ENCODE assay signal across 23 cellular contexts in genomic region chr7:139743267-139743966, GRCh38. TPM values are rescaled to one million over a fixed set of nuclear protein-coding genes. Genes with fewer than 3 reads are reported as not detected.
A peak's percentile ranks its signal among the peaks of the same experiment; 100 is the strongest.
DNase-seq lines count a peak whose midpoint lies in the region; ATAC-seq and TF ChIP-seq lines count a peak whose summit lies in the region.
"Had no signal": no experiment of that assay in that cellular context is flagged by ENCODE, and none has a peak within 500 bp of the region (broad histone marks: within the 10 kb centered on the region; RNA-seq: fewer than 3 reads in every experiment).

No MANE protein-coding gene starts in this region.

- no peak overlapping the region for H4K91ac ChIP-seq in mesenchymal stem cell (ENCODE audit: low read length)

- no peak overlapping the region for H3K4me2 ChIP-seq in mesenchymal stem cell (ENCODE audit: low read length, poor library complexity, severe bottlenecking)
- H3K4me2 ChIP-seq: BLaER1 had no signal

- H2BK5ac ChIP-seq in mesenchymal stem cell (ENCODE audit: low read depth, low read length, poor library complexity, severe bottlenecking) = no peak overlapping the region

- H3K36me3 ChIP-seq in left ventricle myocardium inferior = no peaks in the 10 kb centered on the region
- H3K36me3 ChIP-seq in mesenchymal stem cell (ENCODE audit: control insufficient read depth in 1 of 2, insufficient read depth in 2 of 2, low read depth in 1 of 2, low read length in 2 of 2) = peaks cover 0 to 13% of the 10 kb centered on the region in 2 experiments
- H3K36me3 ChIP-seq: HAP-1, MG63, SJCRH30 had no signal

- no peaks in the 10 kb centered on the region for H3K9me3 Mint-ChIP-seq in chondrocyte (ENCODE audit: low read depth)

- H3K36me3 Mint-ChIP-seq in chondrocyte (ENCODE audit: low read depth) = peaks cover 3% of the 10 kb centered on the region
- H3K36me3 Mint-ChIP-seq: activated naive CD8-positive, alpha-beta T cell had no signal

- no peak overlapping the region for H3K14ac ChIP-seq in mesenchymal stem cell (ENCODE audit: low read length in 2 of 2)

- no peak for TF ChIP-seq CTCF in left ventricle myocardium inferior (IDR thresholded peaks at IDR 0.05; ENCODE audit: borderline replicate concordance)
- no peak for TF ChIP-seq CTCF in chondrocyte (IDR thresholded peaks at IDR 0.05)

- peak overlapping the region; percentile 25 for H3K27ac Mint-ChIP-seq in chondrocyte (ENCODE audit: unreplicated experiment)

- peak overlapping the region in 1 of 2 experiments; percentile 11 for H3K4ac ChIP-seq in mesenchymal stem cell (ENCODE audit: low read depth in 1 of 2, low read length in 2 of 2)

- H3K27me3 Mint-ChIP-seq in chondrocyte (ENCODE audit: low read depth) = no peaks in the 10 kb centered on the region
- H3K27me3 Mint-ChIP-seq: activated naive CD8-positive, alpha-beta T cell had no signal

- H3K27ac ChIP-seq in left ventricle myocardium inferior (replicated peaks) = peak overlapping the region; percentile 91
- H3K27ac ChIP-seq in mesenchymal stem cell (ENCODE audit: low read length, poor library complexity, severe bottlenecking) = no peak overlapping the region
- H3K27ac ChIP-seq in substantia nigra (ENCODE audit: low read depth, low read length, poor library complexity, severe bottlenecking) = peak overlapping the region; percentile 87
- H3K27ac ChIP-seq: BLaER1, cardiac muscle cell, SJCRH30 had no signal

- ATAC-seq in left cardiac atrium (no peak), GM18907 (IDR thresholded peaks at IDR 0.05; ENCODE audit: unreplicated experiment) (no peak)
- ATAC-seq: K562 had no signal

- no peak overlapping the region for H4K8ac ChIP-seq in mesenchymal stem cell (ENCODE audit: low read length)

- no peaks in the 10 kb centered on the region for H3K27me3 ChIP-seq in left ventricle myocardium inferior (ENCODE audit: low read depth)
- H3K27me3 ChIP-seq in mesenchymal stem cell (ENCODE audit: control insufficient read depth in 1 of 2, insufficient read depth in 1 of 2, low read length in 2 of 2) = no peaks in the 10 kb centered on the region
- H3K27me3 ChIP-seq: BLaER1, cardiac muscle cell, MG63, SJCRH30, upper lobe of left lung had no signal

- DNase-seq in left ventricle myocardium inferior = no peak
- DNase-seq in left cardiac atrium = no peak
- no peak for DNase-seq in chondrocyte (ENCODE audit: low spot score)
- no peak for DNase-seq in mesenchymal stem cell
- DNase-seq in substantia nigra (lab: John Stamatoyannopoulos, UW) = no peak
- DNase-seq in NOMO-1 treated with dmso at 0.1 percent for 144 hours (lab: John Stamatoyannopoulos, UW; ENCODE audit: unreplicated experiment) = no peak
- DNase-seq: activated CD4-positive, CD25-positive, alpha-beta regulatory T cell; aorta; COR-L47; DMS53; MG63; NCI-H1105 treated with DMSO at 0.1 percent for 48 hours; NCI-H1930; NCI-H526; SJCRH30; stimulated activated CD4-positive, alpha-beta T cell treated with anti-CD3 and anti-CD28 coated beads, Interleukin-2, amount 100 ng/mL, for 48 hours; upper lobe of left lung had no signal

- no peaks in the 10 kb centered on the region for H3K9me3 ChIP-seq in left ventricle myocardium inferior (replicated peaks)
- no peaks in the 10 kb centered on the region for H3K9me3 ChIP-seq in mesenchymal stem cell (ENCODE audit: control insufficient read depth, low read length)
- H3K9me3 ChIP-seq: BLaER1, HAP-1, MG63, SJCRH30, upper lobe of left lung had no signal

- no peak overlapping the region for H3K9ac ChIP-seq in mesenchymal stem cell (ENCODE audit: low read length)
- H3K9ac ChIP-seq: BLaER1 had no signal

- WGBS in mesenchymal stem cell = 88% methylated on average over 1 of the region's 2 CpGs

- H3K4me1 ChIP-seq in left ventricle myocardium inferior (peaks cover 100% of the 10 kb centered on the region), mesenchymal stem cell (ENCODE audit: control insufficient read depth, insufficient read depth, low read depth, low read length) (peaks cover 31% of the 10 kb centered on the region)
- H3K4me1 ChIP-seq: SJCRH30 had no signal

- peak overlapping the region; percentile 11 for H2BK120ac ChIP-seq in mesenchymal stem cell (ENCODE audit: low read depth, low read length)

- intact Hi-C loops in left ventricle myocardium inferior (cut with micrococcal nuclease) = no loop called here
- intact Hi-C loops in left cardiac atrium (cut with DNase I) = no loop called here

- peaks cover 96% of the 10 kb centered on the region for H3K4me1 Mint-ChIP-seq in chondrocyte (ENCODE audit: low read depth)

- H2BK15ac ChIP-seq in mesenchymal stem cell (ENCODE audit: low read depth, poor library complexity, severe bottlenecking) = no peak overlapping the region

- no peak overlapping the region for H3K4me3 Mint-ChIP-seq in chondrocyte (ENCODE audit: unreplicated experiment)
- H3K4me3 Mint-ChIP-seq: activated naive CD8-positive, alpha-beta T cell had no signal

- H3K4me3 ChIP-seq in left ventricle myocardium inferior = no peak overlapping the region
- H3K4me3 ChIP-seq in mesenchymal stem cell (ENCODE audit: insufficient read depth in 1 of 2, low read depth in 1 of 2, low read length in 2 of 2) = no peak overlapping the region
- H3K4me3 ChIP-seq: BLaER1, cardiac muscle cell, HAP-1, K562, MG63, SJCRH30, upper lobe of left lung had no signal

- no peak overlapping the region for H3K23ac ChIP-seq in mesenchymal stem cell (ENCODE audit: low read length in 2 of 2)

- H2BK12ac ChIP-seq in mesenchymal stem cell (ENCODE audit: low read length in 2 of 2) = no peak overlapping the region

- H3K18ac ChIP-seq in mesenchymal stem cell (ENCODE audit: low read depth in 1 of 2, low read length in 2 of 2) = peak overlapping the region in 1 of 2 experiments; percentile 37

- no peak overlapping the region for H2AK5ac ChIP-seq in mesenchymal stem cell (ENCODE audit: low read length, severe bottlenecking)

- H3K79me1 ChIP-seq in mesenchymal stem cell (replicated peaks; ENCODE audit: low read length, poor library complexity, severe bottlenecking) = peaks cover 8% of the 10 kb centered on the region

- no peak overlapping the region for H2AFZ ChIP-seq in mesenchymal stem cell (ENCODE audit: low read depth, low read length)

RNA-seq across cellular contexts. Expression of gene HIPK2, which starts 34.4 kb away (rescaled TPM):
- total RNA-seq in left ventricle myocardium inferior (127 TPM), left cardiac atrium (100 to 1,000 TPM; 123 to 139 TPM), chondrocyte (71.2 to 75.6 TPM (median 72.3 TPM) in 3 replicates)
- 89.2 TPM for polyA plus RNA-seq in mesenchymal stem cell (2013, experiment 1 of 2)
- polyA plus RNA-seq in mesenchymal stem cell (2013, experiment 2 of 2) = 81.2 TPM
